ENCODE assay signal across 8 cellular contexts in the genomic region with DNA sequence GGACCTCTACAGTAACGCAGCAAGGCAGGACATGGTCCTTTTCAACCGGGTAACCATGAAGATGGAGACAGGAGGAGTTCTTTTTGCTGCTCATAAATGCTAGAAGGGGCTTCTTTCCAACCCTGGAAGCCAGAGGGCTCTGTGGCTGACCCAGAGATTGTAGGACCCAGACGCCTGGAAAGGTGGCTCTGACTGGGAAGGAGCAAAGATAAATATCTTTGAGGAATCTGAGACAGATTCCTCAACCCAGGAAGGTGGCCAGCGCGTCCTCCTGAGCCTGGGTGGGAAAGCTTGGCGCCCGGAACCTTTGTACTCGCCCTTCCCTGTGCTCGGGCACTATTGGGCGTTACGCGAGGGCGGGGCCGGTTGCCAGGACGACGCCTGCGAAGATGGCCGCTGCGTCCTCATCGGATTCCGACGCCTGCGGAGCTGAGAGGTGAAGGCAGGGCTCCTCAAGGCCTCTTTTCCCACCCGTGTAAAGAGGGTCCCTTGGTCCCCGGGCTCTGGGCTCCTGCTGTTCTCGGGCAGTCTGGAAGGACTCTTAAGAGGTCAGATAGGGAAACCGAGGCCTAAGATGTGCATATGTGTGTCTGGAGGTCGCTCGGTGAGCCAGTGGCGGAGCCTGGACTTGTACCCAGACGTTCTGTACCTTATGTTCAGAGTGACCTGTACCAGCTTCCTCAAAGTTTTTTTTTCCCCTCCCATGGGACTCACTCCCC. TPM values are rescaled to one million over a fixed set of nuclear protein-coding genes. Genes with fewer than 3 reads are reported as not detected.
DNase-seq lines count a peak whose midpoint lies in the region; ATAC-seq, FAIRE-seq and TF ChIP-seq lines count a peak whose summit lies in the region.

TSS of gene BBS1 (plus strand) at position 365 of the 719 bp plus-strand sequence. CDS start at position 390, 25 bp downstream.

- no peaks in the 10 kb centered on the region for H3K9me3 ChIP-seq in spleen

- POLR2A ChIA-PET in activated B cell treated with CpG ODN at 0.5 μM for 24 hours (lab: Charles Lee), result interaction anchor here (1.0 to 1.5 kb wide), 7 partner anchors 30 to 168 kb away, joined by 3 to 10 read pairs (median 4); partner anchors contain the start of genes DPP3, MRPL11, NPAS4 and PELI3

- H3K4me3 Mint-ChIP-seq in activated B cell treated with CpG ODN at 0.5 μM for 24 hours, result peak within 1 kb of the TSS; percentile 91

- CTCF ChIA-PET in activated B cell treated with CpG ODN at 0.5 μM for 24 hours (lab: Charles Lee), result interaction anchor here (1.0 to 1.1 kb wide), 4 partner anchors 30 to 168 kb away, joined by 3 read pairs; partner anchors contain the start of gene DPP3

- H3K4me1 ChIP-seq in spleen, result peaks cover 9 to 27% (median 18%) of the 10 kb centered on the region in 6 donors

- H3K4me3 ChIP-seq in bronchial epithelial cell (ENCODE audit: low read depth, low read length), result peak within 1 kb of the TSS; percentile 70
- peak within 1 kb of the TSS; percentile 72 to 97 (median 91) for H3K4me3 ChIP-seq in spleen

- H3K27me3 ChIP-seq in bronchial epithelial cell (ENCODE audit: control insufficient read depth, insufficient read depth, low read length) (no peaks in the 10 kb centered on the region), spleen (replicated peaks in 1 of 7) (no peaks in the 10 kb centered on the region)

- WGBS in spleen, 5 donors, result 0 to 2% (median 1%) methylated on average over 30 to 31 of the region's 31 CpGs

- peak within 1 kb of the TSS; percentile 42 for H3K27ac Mint-ChIP-seq in activated B cell treated with CpG ODN at 0.5 μM for 24 hours

- ATAC-seq in GM18498 (IDR thresholded peaks at IDR 0.05; ENCODE audit: unreplicated experiment) (peak; percentile 93), HG03025 (IDR thresholded peaks at IDR 0.05; ENCODE audit: low FRiP score, unreplicated experiment) (peak; percentile 64), activated B cell treated with CpG ODN at 0.5 μM for 24 hours (ENCODE audit: low read depth) (peak; percentile 98), GM21367 (IDR thresholded peaks at IDR 0.05; ENCODE audit: unreplicated experiment) (no peak)

- H3K36me3 Mint-ChIP-seq in activated B cell treated with CpG ODN at 0.5 μM for 24 hours (ENCODE audit: low read depth), result peaks cover 26% of the 10 kb centered on the region

- DNase-seq in NCI-H2196 treated with DMSO at 0.1 percent for 48 hours (lab: John Stamatoyannopoulos, UW; ENCODE audit: unreplicated experiment) (peak; percentile 58), activated B cell treated with CpG ODN at 0.5 μM for 24 hours (peak; percentile 82), bronchial epithelial cell (ENCODE audit: low read depth) (peak; percentile 50), iris pigment epithelial cell (ENCODE audit: low read depth) (peak; percentile 79), spleen (peak; percentile 97)

- peaks cover 7% of the 10 kb centered on the region for H3K36me3 ChIP-seq in bronchial epithelial cell (ENCODE audit: control insufficient read depth, insufficient read depth, low read length)
- H3K36me3 ChIP-seq in spleen, result peaks cover 0 to 57% (median 10%) of the 10 kb centered on the region in 6 donors

- peak within 1 kb of the TSS in 7 of 8 donors; percentile 36 to 74 (median 61) for H3K27ac ChIP-seq in spleen

- no peaks in the 10 kb centered on the region for H3K9me3 Mint-ChIP-seq in activated B cell treated with CpG ODN at 0.5 μM for 24 hours

- TF ChIP-seq CTCF in activated B cell treated with CpG ODN at 0.5 μM for 24 hours (IDR thresholded peaks at IDR 0.05) (no peak), bronchial epithelial cell (IDR thresholded peaks at IDR 0.05; ENCODE audit: insufficient read depth, low read length, severe bottlenecking) (no peak), spleen (IDR thresholded peaks at IDR 0.05 in 8 of 11, conservative IDR thresholded peaks at IDR 0.05 in 3 of 11) (no peak)

- H3K4me1 Mint-ChIP-seq in activated B cell treated with CpG ODN at 0.5 μM for 24 hours, result peaks cover 14% of the 10 kb centered on the region

- FAIRE-seq in bronchial epithelial cell (lab: Jason Lieb, UNC), result no peak

- no peaks in the 10 kb centered on the region for H3K27me3 Mint-ChIP-seq in activated B cell treated with CpG ODN at 0.5 μM for 24 hours

- no peak for TF ChIP-seq POLR2A in spleen (IDR thresholded peaks at IDR 0.05)

- intact Hi-C loops in activated B cell treated with CpG ODN at 0.5 μM for 24 hours (cut with micrococcal nuclease) (loop anchor here (1.0 to 2.0 kb wide), 4 partner anchors 30 to 168 kb away; partner anchors contain the start of genes ACTN3, DPP3, PELI3 and ZDHHC24), spleen (cut with DNase I; ENCODE audit: low total_unique reads) (no loop called here)

RNA-seq across cellular contexts. Expression of gene BBS1, which starts in this region (rescaled TPM):
- 30.5 and 38.8 TPM in 2 replicates for total RNA-seq in activated B cell treated with CpG ODN at 0.5 μM for 24 hours
- total RNA-seq in bronchial epithelial cell, result 8.2 and 9.5 TPM in 2 replicates
- total RNA-seq in spleen, result 10 to 100 TPM; 22.2 to 60.5 (median 36.9) TPM
- polyA plus RNA-seq in spleen, result 1 to 10 TPM; 5.2 to 9.9 (median 5.8) TPM
